In genomic region chr10:44894691-44895090, GRCh38 we compare ENCODE assay signal across 34 cellular contexts. TPM values are rescaled to one million over a fixed set of nuclear protein-coding genes. Genes with fewer than 3 reads are reported as not detected.
"Had no signal": no experiment of that assay in that cellular context is flagged by ENCODE, and none has a peak within 500 bp of the region (broad histone marks: within the 10 kb centered on the region; RNA-seq: fewer than 3 reads in every experiment).

No MANE protein-coding gene starts in this region.

- H3K36me3 ChIP-seq: ascending aorta, cardiac muscle cell had no signal

- H3K9me3 ChIP-seq: ascending aorta had no signal

- H3K4me3 Mint-ChIP-seq: activated B cell treated with CpG ODN at 0.5 μM for 24 hours; activated CD4-positive, alpha-beta memory T cell treated with anti-CD3 and anti-CD28 coated beads for 36 hours; activated CD4-positive, alpha-beta T cell treated with anti-CD3 and anti-CD28 coated beads, Interleukin-2, amount 10 ng/mL, durations not matched to agents 24 days and 14 days; activated CD8-positive, alpha-beta T cell treated with anti-CD3 and anti-CD28 coated beads for 36 hours; activated naive CD4-positive, alpha-beta T cell treated with anti-CD3 and anti-CD28 coated beads, Interleukin-2, amount 10 ng/mL, durations not matched to agents 7 days and 5 days; activated naive CD4-positive, alpha-beta T cell treated with anti-CD3 and anti-CD28 coated beads, Interleukin-2, amount 50 U/mL, for 24 hours; activated naive CD8-positive, alpha-beta T cell; activated naive CD8-positive, alpha-beta T cell treated with anti-CD3 and anti-CD28 coated beads, Interleukin-2, amount 10 ng/mL, durations not matched to agents 7 days and 5 days; activated naive CD8-positive, alpha-beta T cell treated with anti-CD3 and anti-CD28 coated beads, Interleukin-2, amount 50 U/mL, for 24 hours; activated T-cell treated with anti-CD3 and anti-CD28 coated beads, Interleukin-2, amount 50 U/mL, for 24 hours; brain; T-helper 1 cell treated with Interleukin-12 subunit alpha and Interleukin-12 subunit beta and Interleukin-4 antibody, amounts not matched to agents 30 μg/mL and 1 μg/mL, for 36 hours; T-helper 2 cell treated with Interferon-gamma antibody and Interleukin-4, amounts not matched to agents 5 μg/mL and 100 μg/mL, for 36 hours had no signal

- H3K4me1 ChIP-seq: ascending aorta had no signal

- H3K9me3 Mint-ChIP-seq: activated B cell treated with CpG ODN at 0.5 μM for 24 hours; activated CD4-positive, alpha-beta memory T cell treated with anti-CD3 and anti-CD28 coated beads for 36 hours; activated CD4-positive, alpha-beta T cell treated with anti-CD3 and anti-CD28 coated beads, Interleukin-2, amount 10 ng/mL, durations not matched to agents 24 days and 14 days; activated CD8-positive, alpha-beta T cell treated with anti-CD3 and anti-CD28 coated beads for 36 hours; activated naive CD4-positive, alpha-beta T cell treated with anti-CD3 and anti-CD28 coated beads, Interleukin-2, amount 10 ng/mL, durations not matched to agents 7 days and 5 days; activated naive CD4-positive, alpha-beta T cell treated with anti-CD3 and anti-CD28 coated beads, Interleukin-2, amount 50 U/mL, for 24 hours; activated naive CD8-positive, alpha-beta T cell treated with anti-CD3 and anti-CD28 coated beads, Interleukin-2, amount 10 ng/mL, durations not matched to agents 7 days and 5 days; activated naive CD8-positive, alpha-beta T cell treated with anti-CD3 and anti-CD28 coated beads, Interleukin-2, amount 50 U/mL, for 24 hours; activated T-cell treated with anti-CD3 and anti-CD28 coated beads, Interleukin-2, amount 50 U/mL, for 24 hours; activated T-helper 2 cell treated with anti-CD3 and anti-CD28 coated beads, Interferon-gamma antibody, Interleukin-2, Interleukin-4, amounts not matched to agents 10 μg/mL and 5 μg/mL and 100 μg/mL, durations not matched to agents 14 hours and 24 hours and 36 hours; T-helper 1 cell treated with Interleukin-12 subunit alpha and Interleukin-12 subunit beta and Interleukin-4 antibody, amounts not matched to agents 30 μg/mL and 1 μg/mL, for 36 hours; T-helper 2 cell treated with Interferon-gamma antibody and Interleukin-4, amounts not matched to agents 5 μg/mL and 100 μg/mL, for 36 hours had no signal

- H3K27me3 Mint-ChIP-seq: activated CD4-positive, alpha-beta memory T cell treated with anti-CD3 and anti-CD28 coated beads for 36 hours; activated CD8-positive, alpha-beta T cell treated with anti-CD3 and anti-CD28 coated beads for 36 hours; activated naive CD4-positive, alpha-beta T cell treated with anti-CD3 and anti-CD28 coated beads, Interleukin-2, amount 50 U/mL, for 24 hours; activated naive CD8-positive, alpha-beta T cell; activated naive CD8-positive, alpha-beta T cell treated with anti-CD3 and anti-CD28 coated beads, Interleukin-2, amount 50 U/mL, for 24 hours; activated T-cell treated with anti-CD3 and anti-CD28 coated beads, Interleukin-2, amount 50 U/mL, for 24 hours had no signal

- H3K4me3 ChIP-seq: ascending aorta, cardiac muscle cell had no signal

- H3K27ac Mint-ChIP-seq: activated B cell treated with CpG ODN at 0.5 μM for 24 hours; activated CD4-positive, alpha-beta memory T cell treated with anti-CD3 and anti-CD28 coated beads for 36 hours; activated CD4-positive, alpha-beta T cell treated with anti-CD3 and anti-CD28 coated beads, Interleukin-2, amount 10 ng/mL, durations not matched to agents 24 days and 14 days; activated CD8-positive, alpha-beta T cell treated with anti-CD3 and anti-CD28 coated beads for 36 hours; activated naive CD4-positive, alpha-beta T cell treated with anti-CD3 and anti-CD28 coated beads, Interleukin-2, amount 10 ng/mL, durations not matched to agents 7 days and 5 days; activated naive CD4-positive, alpha-beta T cell treated with anti-CD3 and anti-CD28 coated beads, Interleukin-2, amount 50 U/mL, for 24 hours; activated naive CD8-positive, alpha-beta T cell treated with anti-CD3 and anti-CD28 coated beads, Interleukin-2, amount 10 ng/mL, durations not matched to agents 7 days and 5 days; activated naive CD8-positive, alpha-beta T cell treated with anti-CD3 and anti-CD28 coated beads, Interleukin-2, amount 50 U/mL, for 24 hours; activated T-cell treated with anti-CD3 and anti-CD28 coated beads, Interleukin-2, amount 50 U/mL, for 24 hours; activated T-helper 2 cell treated with anti-CD3 and anti-CD28 coated beads, Interferon-gamma antibody, Interleukin-2, Interleukin-4, amounts not matched to agents 10 μg/mL and 5 μg/mL and 100 μg/mL, durations not matched to agents 14 hours and 24 hours and 36 hours; T-helper 1 cell treated with Interleukin-12 subunit alpha and Interleukin-12 subunit beta and Interleukin-4 antibody, amounts not matched to agents 30 μg/mL and 1 μg/mL, for 36 hours; T-helper 2 cell treated with Interferon-gamma antibody and Interleukin-4, amounts not matched to agents 5 μg/mL and 100 μg/mL, for 36 hours had no signal

- DNase-seq: activated B cell treated with CpG ODN at 0.5 μM for 24 hours; activated CD4-positive, alpha-beta memory T cell treated with anti-CD3 and anti-CD28 coated beads for 36 hours; activated CD4-positive, alpha-beta T cell treated with anti-CD3 and anti-CD28 coated beads for 4 hours; activated CD4-positive, alpha-beta T cell treated with anti-CD3 and anti-CD28 coated beads, Interleukin-2, amount 10 ng/mL, durations not matched to agents 24 days and 14 days; activated CD4-positive, alpha-beta T cell treated with anti-CD3 and anti-CD28 coated beads, Interleukin-2, amount 50 U/mL, for 1 hour; activated CD4-positive, alpha-beta T cell treated with anti-CD3 and anti-CD28 coated beads, Interleukin-2, amount 50 U/mL, for 4 hours; activated CD4-positive, CD25-positive, alpha-beta regulatory T cell treated with anti-CD3 and anti-CD28 coated beads, Interleukin-2, amount 50 U/mL, for 72 hours; activated CD8-positive, alpha-beta memory T cell treated with anti-CD3 and anti-CD28 coated beads, Interleukin-2, amount 50 U/mL, for 4 hours; activated CD8-positive, alpha-beta T cell treated with anti-CD3 and anti-CD28 coated beads for 36 hours; activated effector memory CD4-positive, alpha-beta T cell treated with Interleukin-2 at 50 U/mL for 16 hours; activated gamma-delta T cell; activated naive CD4-positive, alpha-beta T cell treated with anti-CD3 and anti-CD28 coated beads, Interleukin-2, amount 10 ng/mL, durations not matched to agents 7 days and 5 days; activated naive CD4-positive, alpha-beta T cell treated with Interleukin-2 at 50 U/mL for 16 hours; activated naive CD8-positive, alpha-beta T cell treated with anti-CD3 and anti-CD28 coated beads, Interleukin-2, amount 10 ng/mL, durations not matched to agents 7 days and 5 days; activated naive CD8-positive, alpha-beta T cell treated with anti-CD3 and anti-CD28 coated beads, Interleukin-2, amount 50 U/mL, for 24 hours; activated T-cell treated with anti-CD3 and anti-CD28 coated beads, Interleukin-2, amount 50 U/mL, for 24 hours; activated T-cell treated with anti-CD3 and anti-CD28 coated beads, Interleukin-2, amount 50 U/mL, for 48 hours; amygdala; anterior cingulate cortex; central memory CD4-positive, alpha-beta T cell; T-helper 1 cell; T-helper 2 cell; T-helper 9 cell had no signal

- ATAC-seq: activated CD8-positive, alpha-beta T cell treated with anti-CD3 and anti-CD28 coated beads for 36 hours; activated naive CD8-positive, alpha-beta T cell treated with anti-CD3 and anti-CD28 coated beads, Interleukin-2, amount 50 U/mL, for 24 hours had no signal

- H3K36me3 Mint-ChIP-seq: activated CD4-positive, alpha-beta memory T cell treated with anti-CD3 and anti-CD28 coated beads for 36 hours; activated naive CD4-positive, alpha-beta T cell treated with anti-CD3 and anti-CD28 coated beads, Interleukin-2, amount 10 ng/mL, durations not matched to agents 7 days and 5 days; activated naive CD4-positive, alpha-beta T cell treated with anti-CD3 and anti-CD28 coated beads, Interleukin-2, amount 50 U/mL, for 24 hours; activated naive CD8-positive, alpha-beta T cell; activated naive CD8-positive, alpha-beta T cell treated with anti-CD3 and anti-CD28 coated beads, Interleukin-2, amount 10 ng/mL, durations not matched to agents 7 days and 5 days; brain had no signal

- H3K27ac ChIP-seq: ascending aorta, cardiac muscle cell, VCaP had no signal

- H3K4me1 Mint-ChIP-seq: activated B cell treated with CpG ODN at 0.5 μM for 24 hours; activated CD4-positive, alpha-beta T cell treated with anti-CD3 and anti-CD28 coated beads, Interleukin-2, amount 10 ng/mL, durations not matched to agents 24 days and 14 days; activated naive CD4-positive, alpha-beta T cell treated with anti-CD3 and anti-CD28 coated beads, Interleukin-2, amount 10 ng/mL, durations not matched to agents 7 days and 5 days; activated naive CD4-positive, alpha-beta T cell treated with anti-CD3 and anti-CD28 coated beads, Interleukin-2, amount 50 U/mL, for 24 hours; activated naive CD8-positive, alpha-beta T cell treated with anti-CD3 and anti-CD28 coated beads, Interleukin-2, amount 10 ng/mL, durations not matched to agents 7 days and 5 days; activated naive CD8-positive, alpha-beta T cell treated with anti-CD3 and anti-CD28 coated beads, Interleukin-2, amount 50 U/mL, for 24 hours had no signal

- H3K27me3 ChIP-seq: ascending aorta, cardiac muscle cell had no signal

RNA-seq across cellular contexts. Expression of gene TMEM72, which starts 16.4 kb away (rescaled TPM):
- total RNA-seq: activated B cell treated with CpG ODN at 0.5 μM for 24 hours; activated CD4-positive, alpha-beta memory T cell treated with anti-CD3 and anti-CD28 coated beads for 36 hours; activated CD4-positive, alpha-beta T cell treated with anti-CD3 and anti-CD28 coated beads, Interleukin-2, amount 10 ng/mL, durations not matched to agents 24 days and 14 days; activated CD8-positive, alpha-beta memory T cell treated with anti-CD3 and anti-CD28 coated beads for 36 hours; activated CD8-positive, alpha-beta T cell treated with anti-CD3 and anti-CD28 coated beads for 36 hours; activated naive CD8-positive, alpha-beta T cell treated with anti-CD3 and anti-CD28 coated beads, Interleukin-2, amount 10 ng/mL, durations not matched to agents 7 days and 5 days; activated T-helper 2 cell treated with anti-CD3 and anti-CD28 coated beads, Interferon-gamma antibody, Interleukin-2, Interleukin-4, amounts not matched to agents 10 μg/mL and 5 μg/mL and 100 μg/mL, durations not matched to agents 14 hours and 24 hours and 36 hours; ascending aorta; bronchial epithelial cell had no signal
